29 cellular contexts compared by ENCODE assay signal in the genomic region with DNA sequence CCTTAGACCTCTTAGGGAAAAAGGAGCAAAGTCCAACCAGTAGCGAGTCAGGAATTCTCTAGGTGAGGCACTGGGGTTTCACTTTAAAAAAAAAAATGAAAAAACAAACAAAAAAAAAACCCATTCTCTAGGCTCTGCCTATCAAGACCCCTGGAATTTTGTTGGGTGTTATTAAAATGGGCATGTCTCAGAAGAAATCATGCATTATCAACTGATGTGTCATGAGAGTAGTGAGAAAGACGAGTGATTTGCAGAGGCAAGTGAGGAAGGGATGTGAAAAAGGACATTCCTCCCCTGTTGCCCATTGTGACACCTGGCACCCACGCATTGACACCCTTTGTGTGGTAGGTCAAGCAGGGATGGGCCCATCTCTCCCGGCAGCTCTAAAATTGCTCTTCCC.
"Had no signal": no experiment of that assay in that cellular context is flagged by ENCODE, and none has a peak within 500 bp of the region (broad histone marks: within the 10 kb centered on the region; RNA-seq: fewer than 3 reads in every experiment).

No MANE protein-coding gene starts in this region.

- ATAC-seq: activated CD4-positive, alpha-beta T cell treated with anti-CD3 and anti-CD28 coated beads for 36 hours; activated CD8-positive, alpha-beta T cell treated with anti-CD3 and anti-CD28 coated beads, Interleukin-2, amount 10 ng/mL, durations not matched to agents 7 days and 5 days; activated T-cell treated with anti-CD3 and anti-CD28 coated beads, Interleukin-2, amount 50 U/mL, for 4 hours; activated T-helper 17 cell treated with anti-CD3 and anti-CD28 coated beads, Interleukin-2, amount 50 U/mL, for 72 hours; effector memory CD8-positive, alpha-beta T cell; foreskin keratinocyte; gastrocnemius medialis; T-helper 17 cell had no signal

- H3K4me3 ChIP-seq: esophagus muscularis mucosa, gastrocnemius medialis had no signal

- DNase-seq: activated CD4-positive, alpha-beta memory T cell treated with anti-CD3 and anti-CD28 coated beads for 36 hours; activated CD4-positive, alpha-beta T cell treated with anti-CD3 and anti-CD28 coated beads for 36 hours; activated CD4-positive, alpha-beta T cell treated with anti-CD3 and anti-CD28 coated beads, Interleukin-2, amount 10 ng/mL, durations not matched to agents 24 days and 14 days; activated CD4-positive, CD25-positive, alpha-beta regulatory T cell; activated CD4-positive, CD25-positive, alpha-beta regulatory T cell treated with anti-CD3 and anti-CD28 coated beads, Interleukin-2, amount 50 U/mL, for 72 hours; activated CD8-positive, alpha-beta T cell treated with anti-CD3 and anti-CD28 coated beads, Interleukin-2, amount 10 ng/mL, durations not matched to agents 7 days and 5 days; activated effector memory CD4-positive, alpha-beta T cell treated with Interleukin-2 at 50 U/mL for 16 hours; activated gamma-delta T cell treated with Interleukin-2 at 50 U/mL for 16 hours; activated naive CD4-positive, alpha-beta T cell treated with anti-CD3 and anti-CD28 coated beads, Interleukin-2, amount 50 U/mL, for 16 hours; activated naive CD4-positive, alpha-beta T cell treated with Interleukin-2 at 50 U/mL for 16 hours; activated T-cell treated with anti-CD3 and anti-CD28 coated beads, Interleukin-2, amount 50 U/mL, for 4 hours; amniotic stem cell; anterior cingulate cortex; brain microvascular endothelial cell; caudate nucleus; cortex of kidney; dermis blood vessel endothelial cell; effector CD4-positive, alpha-beta T cell; effector memory CD8-positive, alpha-beta T cell; erythroblast; foreskin keratinocyte; gastrocnemius medialis; T-helper 1 cell; T-helper 17 cell; T1000 had no signal

- H3K27ac ChIP-seq: brain microvascular endothelial cell, esophagus muscularis mucosa, foreskin keratinocyte, gastrocnemius medialis had no signal

- FAIRE-seq: astrocyte, colon had no signal

- H3K27me3 ChIP-seq: brain microvascular endothelial cell, esophagus muscularis mucosa, foreskin keratinocyte, gastrocnemius medialis had no signal

- H3K9me3 ChIP-seq: esophagus muscularis mucosa, gastrocnemius medialis had no signal

- H3K36me3 ChIP-seq: brain microvascular endothelial cell, esophagus muscularis mucosa, gastrocnemius medialis had no signal

- H3K4me1 ChIP-seq: esophagus muscularis mucosa, foreskin keratinocyte, gastrocnemius medialis had no signal
